Comparison of ENCODE assay signal across 21 cellular contexts in the genomic region with DNA sequence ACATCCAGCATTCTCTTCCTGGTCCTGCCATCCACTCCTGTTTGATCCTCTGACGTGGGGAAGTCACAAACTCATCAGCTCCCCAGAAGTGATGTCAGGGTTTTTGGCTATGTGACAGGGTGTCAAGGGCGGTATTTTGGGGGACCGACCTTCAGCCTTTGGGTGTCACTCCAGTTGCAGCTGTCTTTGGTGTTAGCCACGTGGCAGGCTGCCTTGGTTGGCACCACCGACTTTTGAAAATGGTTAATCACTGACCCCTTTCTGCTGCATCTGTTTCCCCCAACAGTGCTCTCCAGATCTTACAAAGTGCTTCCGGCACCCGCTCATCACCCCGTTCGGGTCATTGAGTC.
DNase-seq lines count a peak whose midpoint lies in the region; ATAC-seq and TF ChIP-seq lines count a peak whose summit lies in the region.
"Had no signal": no experiment of that assay in that cellular context is flagged by ENCODE, and none has a peak within 500 bp of the region (broad histone marks: within the 10 kb centered on the region; RNA-seq: fewer than 3 reads in every experiment).

No MANE protein-coding gene starts in this region.

- H3K4me1 Mint-ChIP-seq in IgD-negative memory B cell, result peaks cover 18 to 24% (median 21%) of the 10 kb centered on the region in 3 donors
- peaks cover 17% of the 10 kb centered on the region for H3K4me1 Mint-ChIP-seq in activated naive CD4-positive, alpha-beta T cell treated with anti-CD3 and anti-CD28 coated beads for 36 hours (ENCODE audit: low read depth)

- H3K4me1 ChIP-seq in cardiac muscle cell (ENCODE audit: low read depth) (peaks cover 17% of the 10 kb centered on the region), hepatocyte (ENCODE audit: insufficient read depth) (peaks cover 19% of the 10 kb centered on the region), subcutaneous abdominal adipose tissue (ENCODE audit: control insufficient read depth in 5 of 5, insufficient read depth in 5 of 5, low read length in 5 of 5) (peaks cover 3 to 60% (median 48%) of the 10 kb centered on the region in 5 donors)
- H3K4me1 ChIP-seq: uterus had no signal

- H3K4me3 ChIP-seq in cardiac muscle cell, result no peak overlapping the region
- H3K4me3 ChIP-seq in hepatocyte, result no peak overlapping the region
- H3K4me3 ChIP-seq in subcutaneous abdominal adipose tissue (ENCODE audit: low read depth in 1 of 5, low read length in 5 of 5), result no peak overlapping the region
- H3K4me3 ChIP-seq: SJSA1, testis, uterus had no signal

- H3K36me3 Mint-ChIP-seq in IgD-negative memory B cell, result peaks cover 2% of the 10 kb centered on the region
- H3K36me3 Mint-ChIP-seq in activated naive CD4-positive, alpha-beta T cell treated with anti-CD3 and anti-CD28 coated beads for 36 hours (ENCODE audit: low read depth), result peaks cover 2% of the 10 kb centered on the region

- H3K9me3 ChIP-seq in cardiac muscle cell (ENCODE audit: low read depth), result no peaks in the 10 kb centered on the region
- no peaks in the 10 kb centered on the region for H3K9me3 ChIP-seq in hepatocyte (ENCODE audit: low read depth)
- H3K9me3 ChIP-seq in subcutaneous abdominal adipose tissue (ENCODE audit: control insufficient read depth in 5 of 5, low read length in 5 of 5), result no peaks in the 10 kb centered on the region
- H3K9me3 ChIP-seq: SJSA1, testis, uterus had no signal

- H3K79me2 ChIP-seq in hepatocyte, result peaks cover 69% of the 10 kb centered on the region

- no peak overlapping the region for H3K9ac ChIP-seq in subcutaneous abdominal adipose tissue (ENCODE audit: low read length in 5 of 5)

- H3K36me3 ChIP-seq in cardiac muscle cell, result no peaks in the 10 kb centered on the region
- no peaks in the 10 kb centered on the region for H3K36me3 ChIP-seq in hepatocyte (replicated peaks; ENCODE audit: insufficient read depth, low read depth)
- H3K36me3 ChIP-seq in subcutaneous abdominal adipose tissue (ENCODE audit: control insufficient read depth in 5 of 5, insufficient read depth in 5 of 5, low read length in 5 of 5), result peaks cover 0 to 10% (median 5%) of the 10 kb centered on the region in 5 donors
- H3K36me3 ChIP-seq: SJSA1, uterus had no signal

- peak overlapping the region in 2 of 3 donors; percentile 53 to 59 for H3K27ac Mint-ChIP-seq in IgD-negative memory B cell
- H3K27ac Mint-ChIP-seq in activated naive CD4-positive, alpha-beta T cell treated with anti-CD3 and anti-CD28 coated beads for 36 hours, result no peak overlapping the region
- H3K27ac Mint-ChIP-seq: CD4-positive, alpha-beta T cell had no signal

- intact Hi-C loops in left ventricle myocardium superior (cut with micrococcal nuclease), result loop anchor here (10.0 kb wide), 1 partner anchor 163 kb away; no protein-coding TSS in a partner anchor
- intact Hi-C loops in activated naive CD4-positive, alpha-beta T cell treated with anti-CD3 and anti-CD28 coated beads for 36 hours (cut with micrococcal nuclease), result no loop called here

- H3K4me2 ChIP-seq in hepatocyte, result no peak overlapping the region

- TF ChIP-seq CTCF in cardiac muscle cell (IDR thresholded peaks at IDR 0.05; ENCODE audit: low read depth, low read length), result no peak
- TF ChIP-seq CTCF in hepatocyte (IDR thresholded peaks at IDR 0.05; ENCODE audit: poor library complexity), result no peak

- no peaks in the 10 kb centered on the region for H3K27me3 Mint-ChIP-seq in IgD-negative memory B cell
- H3K27me3 Mint-ChIP-seq in activated naive CD4-positive, alpha-beta T cell treated with anti-CD3 and anti-CD28 coated beads for 36 hours (ENCODE audit: low read depth), result no peaks in the 10 kb centered on the region
- H3K27me3 Mint-ChIP-seq: CD4-positive, alpha-beta T cell had no signal

- H3K9me2 ChIP-seq in hepatocyte (replicated peaks; ENCODE audit: insufficient read depth), result no peaks in the 10 kb centered on the region

- CTCF ChIA-PET in activated naive CD4-positive, alpha-beta T cell treated with anti-CD3 and anti-CD28 coated beads for 36 hours (lab: Charles Lee), result interaction anchor here (0.6 to 2.5 kb wide), 3 partner anchors 13 to 219 kb away, joined by 3 to 9 read pairs (median 4); no protein-coding TSS in a partner anchor

- 98% methylated on average over 9 of the region's 9 CpGs for WGBS in hepatocyte (ENCODE audit: low lambda C conversion rate, missing lambda C conversion rate)

- H3K27me3 ChIP-seq in cardiac muscle cell (no peaks in the 10 kb centered on the region), hepatocyte (no peaks in the 10 kb centered on the region), subcutaneous abdominal adipose tissue (ENCODE audit: control insufficient read depth in 5 of 5, insufficient read depth in 4 of 5, low read length in 5 of 5) (no peaks in the 10 kb centered on the region)
- H3K27me3 ChIP-seq: SJSA1, testis, uterus had no signal

- peak overlapping the region; percentile 84 for H3K27ac ChIP-seq in cardiac muscle cell
- H3K27ac ChIP-seq in hepatocyte, result peak overlapping the region; percentile 91
- peak overlapping the region; percentile 82 for H3K27ac ChIP-seq in subcutaneous abdominal adipose tissue (ENCODE audit: low read depth, low read length)
- H3K27ac ChIP-seq: SJSA1, WERI-Rb-1 had no signal

- no peak for ATAC-seq in left ventricle myocardium superior

- no peak overlapping the region for H2AFZ ChIP-seq in hepatocyte

- no peak for DNase-seq in cardiac muscle cell (ENCODE audit: low read depth in 1 of 2, low spot score in 1 of 2)
- no peak for DNase-seq in left ventricle myocardium superior
- DNase-seq in hepatocyte (ENCODE audit: low spot score), result no peak
- no peak for DNase-seq in activated CD4-positive, CD25-positive, alpha-beta regulatory T cell (lab: John Stamatoyannopoulos, UW)
- no peak for DNase-seq in activated naive CD4-positive, alpha-beta T cell treated with anti-CD3 and anti-CD28 coated beads for 36 hours
- no peak for DNase-seq in amniotic stem cell (lab: John Stamatoyannopoulos, UW)
- DNase-seq: activated CD4-positive, alpha-beta T cell treated with anti-CD3 and anti-CD28 coated beads, Interleukin-2, amount 50 U/mL, for 1 hour; activated T-cell treated with anti-CD3 and anti-CD28 coated beads, Interleukin-2, amount 50 U/mL, for 1 hour; CD4-positive, alpha-beta T cell; KBM-7; NCI-H1092 treated with DMSO at 0.1 percent for 48 hours; NCI-H187 treated with DMSO at 0.1 percent for 48 hours; NCI-H2171; stimulated activated CD4-positive, alpha-beta T cell treated with anti-CD3 and anti-CD28 coated beads, Interleukin-4, amount 100 ng/mL, for 24 hours; T1000; uterus; WERI-Rb-1 had no signal

- no peaks in the 10 kb centered on the region for H3K9me3 Mint-ChIP-seq in IgD-negative memory B cell
- H3K9me3 Mint-ChIP-seq in activated naive CD4-positive, alpha-beta T cell treated with anti-CD3 and anti-CD28 coated beads for 36 hours, result no peaks in the 10 kb centered on the region
- H3K9me3 Mint-ChIP-seq: CD4-positive, alpha-beta T cell had no signal

- H4K20me1 ChIP-seq in hepatocyte (ENCODE audit: insufficient read depth, poor library complexity, severe bottlenecking), result no peaks in the 10 kb centered on the region

- no peak overlapping the region for H3K4me3 Mint-ChIP-seq in IgD-negative memory B cell
- no peak overlapping the region for H3K4me3 Mint-ChIP-seq in activated naive CD4-positive, alpha-beta T cell treated with anti-CD3 and anti-CD28 coated beads for 36 hours
- H3K4me3 Mint-ChIP-seq: CD4-positive, alpha-beta T cell had no signal
